9 cellular contexts compared by ENCODE assay signal in the genomic region with DNA sequence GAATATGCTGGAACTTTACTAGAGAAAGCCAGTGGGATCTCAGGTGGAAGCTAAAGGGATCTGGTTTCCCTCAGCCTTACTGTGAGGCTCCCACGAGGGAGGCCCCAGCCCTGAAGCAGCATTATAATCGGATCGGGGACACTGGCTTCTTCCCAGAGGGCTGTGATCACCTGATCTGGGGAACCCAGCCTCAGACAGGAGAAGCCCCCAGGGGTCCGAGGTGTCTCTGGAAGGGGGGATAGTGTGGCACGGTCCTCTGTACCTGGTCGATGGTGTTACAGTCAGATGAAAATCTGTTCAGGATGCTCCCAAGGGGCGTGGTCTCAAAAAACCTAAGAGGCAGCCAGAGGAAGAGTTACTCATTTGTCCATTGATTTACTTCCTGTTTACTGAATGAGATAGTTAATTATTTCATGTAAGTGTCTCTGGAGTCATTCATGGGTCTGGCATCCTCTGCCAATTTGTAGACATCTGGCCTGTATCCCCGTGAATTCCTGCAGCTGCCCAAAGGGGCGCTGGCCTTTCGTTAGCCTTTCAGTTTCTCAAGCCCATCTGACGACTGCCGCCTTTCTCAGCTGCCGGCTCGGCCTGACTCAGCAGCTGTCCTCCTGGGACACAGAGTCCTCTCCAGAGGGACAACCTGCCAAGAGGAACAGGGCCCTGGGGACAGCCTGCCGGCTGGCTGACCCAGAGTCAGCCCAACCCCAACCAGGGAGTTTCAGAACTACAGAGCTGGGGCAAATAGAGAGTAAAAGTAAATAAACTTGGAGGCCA. TPM values are rescaled to one million over a fixed set of nuclear protein-coding genes. Genes with fewer than 3 reads are reported as not detected.
DNase-seq lines count a peak whose midpoint lies in the region; ATAC-seq and TF ChIP-seq lines count a peak whose summit lies in the region.
"Had no signal": no experiment of that assay in that cellular context is flagged by ENCODE, and none has a peak within 500 bp of the region (broad histone marks: within the 10 kb centered on the region; RNA-seq: fewer than 3 reads in every experiment).

No MANE protein-coding gene starts in this region.

- no peaks in the 10 kb centered on the region for H3K9me3 ChIP-seq in OCI-LY1 (ENCODE audit: low read length)

- no peaks in the 10 kb centered on the region for H3K36me3 ChIP-seq in OCI-LY1 (ENCODE audit: insufficient read depth, low read length)

- peaks cover 3% of the 10 kb centered on the region for H3K9me3 Mint-ChIP-seq in progenitor cell of endocrine pancreas (ENCODE audit: low read depth)
- no peaks in the 10 kb centered on the region for H3K9me3 Mint-ChIP-seq in activated CD8-positive, alpha-beta memory T cell treated with anti-CD3 and anti-CD28 coated beads, Interleukin-2, amount 10 ng/mL, durations not matched to agents 7 days and 5 days (ENCODE audit: low read depth)
- H3K9me3 Mint-ChIP-seq: activated B cell treated with CpG ODN at 0.5 μM for 24 hours had no signal

- no peaks in the 10 kb centered on the region for H3K9me2 ChIP-seq in OCI-LY1 (ENCODE audit: low read depth, low read length)

- peak overlapping the region; percentile 97 for H2AFZ ChIP-seq in OCI-LY1 (ENCODE audit: low read length)

- peak overlapping the region; percentile 49 for H3K27ac Mint-ChIP-seq in progenitor cell of endocrine pancreas
- H3K27ac Mint-ChIP-seq in activated CD8-positive, alpha-beta memory T cell treated with anti-CD3 and anti-CD28 coated beads, Interleukin-2, amount 10 ng/mL, durations not matched to agents 7 days and 5 days: no peak overlapping the region
- H3K27ac Mint-ChIP-seq: activated B cell treated with CpG ODN at 0.5 μM for 24 hours had no signal

- H3K4me3 ChIP-seq in OCI-LY1 (ENCODE audit: low read depth, low read length, poor library complexity, severe bottlenecking): no peak overlapping the region

- H3K27me3 ChIP-seq in OCI-LY1 (ENCODE audit: insufficient read depth, low read length): no peaks in the 10 kb centered on the region

- H3K4me2 ChIP-seq in OCI-LY1 (ENCODE audit: low read length): peak overlapping the region; percentile 43

- H3K27ac ChIP-seq in OCI-LY1 (ENCODE audit: low read depth, low read length, poor library complexity, severe bottlenecking): no peak overlapping the region

- H3K36me3 Mint-ChIP-seq in progenitor cell of endocrine pancreas (ENCODE audit: insufficient read depth): no peaks in the 10 kb centered on the region
- no peaks in the 10 kb centered on the region for H3K36me3 Mint-ChIP-seq in activated CD8-positive, alpha-beta memory T cell treated with anti-CD3 and anti-CD28 coated beads, Interleukin-2, amount 10 ng/mL, durations not matched to agents 7 days and 5 days

- CTCF ChIA-PET in activated CD8-positive, alpha-beta memory T cell treated with anti-CD3 and anti-CD28 coated beads, Interleukin-2, amount 10 ng/mL, durations not matched to agents 7 days and 5 days (lab: Charles Lee): interaction anchor here (1.3 kb wide), 1 partner anchor 21 kb away, joined by 5 read pairs; no protein-coding TSS in a partner anchor

- H3K27me3 Mint-ChIP-seq in progenitor cell of endocrine pancreas: peaks cover 3% of the 10 kb centered on the region
- no peaks in the 10 kb centered on the region for H3K27me3 Mint-ChIP-seq in activated CD8-positive, alpha-beta memory T cell treated with anti-CD3 and anti-CD28 coated beads, Interleukin-2, amount 10 ng/mL, durations not matched to agents 7 days and 5 days
- H3K27me3 Mint-ChIP-seq: activated B cell treated with CpG ODN at 0.5 μM for 24 hours had no signal

- no peaks in the 10 kb centered on the region for H4K20me1 ChIP-seq in OCI-LY1 (ENCODE audit: insufficient read depth, low read length)

- DNase-seq in DMS 273 (lab: John Stamatoyannopoulos, UW; ENCODE audit: unreplicated experiment): peak; percentile 58
- no peak for DNase-seq in DMS 273 treated with DMSO at 0.1 percent for 48 hours (lab: John Stamatoyannopoulos, UW)
- peak; percentile 8 for DNase-seq in fibroblast of the conjunctiva (ENCODE audit: low read depth)
- DNase-seq in progenitor cell of endocrine pancreas (ENCODE audit: low spot score, unreplicated experiment): no peak
- no peak for DNase-seq in DMS79 treated with DMSO at 0.1 percent for 48 hours (lab: John Stamatoyannopoulos, UW)
- DNase-seq in activated CD8-positive, alpha-beta memory T cell treated with anti-CD3 and anti-CD28 coated beads, Interleukin-2, amount 10 ng/mL, durations not matched to agents 7 days and 5 days: no peak
- DNase-seq: activated B cell treated with CpG ODN at 0.5 μM for 24 hours had no signal

- peaks cover 31% of the 10 kb centered on the region for H3K4me1 ChIP-seq in OCI-LY1 (ENCODE audit: insufficient read depth, low read length, severe bottlenecking)

- H3K4me3 Mint-ChIP-seq in progenitor cell of endocrine pancreas (ENCODE audit: low read depth): no peak overlapping the region
- no peak overlapping the region for H3K4me3 Mint-ChIP-seq in activated CD8-positive, alpha-beta memory T cell treated with anti-CD3 and anti-CD28 coated beads, Interleukin-2, amount 10 ng/mL, durations not matched to agents 7 days and 5 days
- H3K4me3 Mint-ChIP-seq: activated B cell treated with CpG ODN at 0.5 μM for 24 hours had no signal

- TF ChIP-seq CTCF in OCI-LY1 (IDR thresholded peaks at IDR 0.05; ENCODE audit: low read length) (peak; percentile 6; the same call in 1 of the 2 replicates), progenitor cell of endocrine pancreas (IDR thresholded peaks at IDR 0.05; ENCODE audit: unreplicated experiment) (no peak)

- no peak for ATAC-seq in HG02870 (IDR thresholded peaks at IDR 0.05; ENCODE audit: unreplicated experiment)
- no peak for ATAC-seq in activated CD8-positive, alpha-beta memory T cell treated with anti-CD3 and anti-CD28 coated beads, Interleukin-2, amount 10 ng/mL, durations not matched to agents 7 days and 5 days

- no peaks in the 10 kb centered on the region for H3F3A ChIP-seq in OCI-LY1 (ENCODE audit: insufficient read depth, low read length)

- no peak overlapping the region; the same call in 1 of the 2 replicates for H3K9ac ChIP-seq in OCI-LY1 (ENCODE audit: low read length)

- no peaks in the 10 kb centered on the region for H3K79me2 ChIP-seq in OCI-LY1 (ENCODE audit: insufficient read depth, low read length)

- peaks cover 4% of the 10 kb centered on the region for H3K4me1 Mint-ChIP-seq in progenitor cell of endocrine pancreas (ENCODE audit: low read depth)
- H3K4me1 Mint-ChIP-seq in activated CD8-positive, alpha-beta memory T cell treated with anti-CD3 and anti-CD28 coated beads, Interleukin-2, amount 10 ng/mL, durations not matched to agents 7 days and 5 days: peaks cover 6% of the 10 kb centered on the region

RNA-seq across cellular contexts. Expression of a gene that starts 17.0 kb away (rescaled TPM):
- total RNA-seq in progenitor cell of endocrine pancreas: 8.1 and 10.4 TPM in 2 replicates
- total RNA-seq in activated CD8-positive, alpha-beta memory T cell treated with anti-CD3 and anti-CD28 coated beads, Interleukin-2, amount 10 ng/mL, durations not matched to agents 7 days and 5 days: under 1 TPM; 0.66 to 0.99 TPM

RNA-seq across cellular contexts. Expression of a gene that starts 53.8 kb away (rescaled TPM):
- 1.3 and 2.1 TPM in 2 replicates for total RNA-seq in progenitor cell of endocrine pancreas
- total RNA-seq in activated CD8-positive, alpha-beta memory T cell treated with anti-CD3 and anti-CD28 coated beads, Interleukin-2, amount 10 ng/mL, durations not matched to agents 7 days and 5 days: under 1 TPM; 0.47 to 0.91 TPM

Comparison
In these comparisons a context has a peak if more than half of its experiments do, and no peak if none do; other contexts are left out.
1. DNase-seq: peak in DMS 273 (single experiment) and fibroblast of the conjunctiva (single experiment); none in DMS 273 treated with DMSO at 0.1 percent for 48 hours (single experiment), progenitor cell of endocrine pancreas (single experiment), DMS79 treated with DMSO at 0.1 percent for 48 hours (single experiment) and activated CD8-positive, alpha-beta memory T cell treated with anti-CD3 and anti-CD28 coated beads, Interleukin-2, amount 10 ng/mL, durations not matched to agents 7 days and 5 days (single experiment).